In genomic region chr11:128610765-128611617, GRCh38 we compare ENCODE assay signal across 8 cellular contexts. TPM values are rescaled to one million over a fixed set of nuclear protein-coding genes. Genes with fewer than 3 reads are reported as not detected.
A peak's percentile ranks its signal among the peaks of the same experiment; 100 is the strongest.
DNase-seq lines count a peak whose midpoint lies in the region; ATAC-seq and TF ChIP-seq lines count a peak whose summit lies in the region.

No MANE protein-coding gene starts in this region.

- H3K4me3 ChIP-seq in GM12865 (ENCODE audit: low read depth, low read length) (peak overlapping the region; percentile 43), MM.1S (ENCODE audit: low read length) (peak overlapping the region; percentile 40; the same call in 1 of the 2 replicates), rectal smooth muscle tissue (ENCODE audit: low read length) (no peak overlapping the region)

- peak overlapping the region; percentile 78 for H3K9ac ChIP-seq in MM.1S (ENCODE audit: low read length)
- peak overlapping the region; percentile 24 for H3K9ac ChIP-seq in rectal smooth muscle tissue (ENCODE audit: low read length)

- TF ChIP-seq CTCF in GM12865 (IDR thresholded peaks at IDR 0.05; ENCODE audit: insufficient read depth, low read depth, low read length, missing control alignments), result no peak
- TF ChIP-seq CTCF in MM.1S (IDR thresholded peaks at IDR 0.05; ENCODE audit: low read length), result no peak

- CTCF ChIA-PET in activated naive CD4-positive, alpha-beta T cell treated with anti-CD3 and anti-CD28 coated beads for 36 hours (lab: Charles Lee), result interaction anchor here (0.6 to 2.4 kb wide), 8 partner anchors 9 to 292 kb away, joined by 3 to 8 read pairs (median 4); no protein-coding TSS in a partner anchor

- H3K27ac Mint-ChIP-seq in activated naive CD4-positive, alpha-beta T cell treated with anti-CD3 and anti-CD28 coated beads for 36 hours, result peak overlapping the region; percentile 86

- peak overlapping the region; percentile 94 for H3K4me2 ChIP-seq in MM.1S (ENCODE audit: low read depth, low read length)

- H3K27me3 ChIP-seq in MM.1S (replicated peaks; ENCODE audit: insufficient read depth, low read length) (no peaks in the 10 kb centered on the region), rectal smooth muscle tissue (ENCODE audit: control insufficient read depth, insufficient read depth, low read length) (no peaks in the 10 kb centered on the region)

- no peaks in the 10 kb centered on the region for H3K9me2 ChIP-seq in MM.1S (replicated peaks; ENCODE audit: insufficient read depth, low read length)

- H3K4me1 ChIP-seq in MM.1S (ENCODE audit: low read length) (peaks cover 58% of the 10 kb centered on the region), rectal smooth muscle tissue (ENCODE audit: control insufficient read depth, insufficient read depth, low read length) (no peaks in the 10 kb centered on the region)

- H2AFZ ChIP-seq in MM.1S (ENCODE audit: low read length), result peak overlapping the region; percentile 35

- no peaks in the 10 kb centered on the region for H3K36me3 Mint-ChIP-seq in activated naive CD4-positive, alpha-beta T cell treated with anti-CD3 and anti-CD28 coated beads for 36 hours (ENCODE audit: low read depth)

- DNase-seq in GM12865 (ENCODE audit: low read depth), result peak; percentile 96
- DNase-seq in MM.1S, result peak; percentile 97
- peak; percentile 62 for DNase-seq in activated naive CD4-positive, alpha-beta T cell treated with anti-CD3 and anti-CD28 coated beads for 36 hours
- no peak for DNase-seq in AG20443 (ENCODE audit: low spot score)
- DNase-seq in LoVo (ENCODE audit: low spot score), result no peak
- no peak for DNase-seq in NCI-H2171 treated with DMSO at 0.1 percent for 48 hours (lab: John Stamatoyannopoulos, UW)

- H3K4me3 Mint-ChIP-seq in activated naive CD4-positive, alpha-beta T cell treated with anti-CD3 and anti-CD28 coated beads for 36 hours, result peak overlapping the region; percentile 56

- peaks cover 26% of the 10 kb centered on the region for H3F3A ChIP-seq in MM.1S (ENCODE audit: insufficient read depth, low read length)

- H3K27me3 Mint-ChIP-seq in activated naive CD4-positive, alpha-beta T cell treated with anti-CD3 and anti-CD28 coated beads for 36 hours (ENCODE audit: low read depth), result no peaks in the 10 kb centered on the region

- intact Hi-C loops in activated naive CD4-positive, alpha-beta T cell treated with anti-CD3 and anti-CD28 coated beads for 36 hours (cut with micrococcal nuclease), result loop anchor here (1.0 kb wide), 2 partner anchors 12 to 29 kb away; no protein-coding TSS in a partner anchor

- H3K27ac ChIP-seq in MM.1S (ENCODE audit: low read length) (peak overlapping the region; percentile 97), rectal smooth muscle tissue (ENCODE audit: low read depth, low read length) (no peak overlapping the region)

- H3K9me3 ChIP-seq in MM.1S (replicated peaks; ENCODE audit: insufficient read depth, low read length), result no peaks in the 10 kb centered on the region

- H3K36me3 ChIP-seq in MM.1S (replicated peaks; ENCODE audit: insufficient read depth, low read length), result no peaks in the 10 kb centered on the region
- H3K36me3 ChIP-seq in rectal smooth muscle tissue (ENCODE audit: control insufficient read depth, insufficient read depth, low read length), result no peaks in the 10 kb centered on the region

- H3K9me3 Mint-ChIP-seq in activated naive CD4-positive, alpha-beta T cell treated with anti-CD3 and anti-CD28 coated beads for 36 hours, result no peaks in the 10 kb centered on the region

- no peaks in the 10 kb centered on the region for H4K20me1 ChIP-seq in MM.1S (ENCODE audit: insufficient read depth, low read length)

- H3K4me1 Mint-ChIP-seq in activated naive CD4-positive, alpha-beta T cell treated with anti-CD3 and anti-CD28 coated beads for 36 hours (ENCODE audit: low read depth), result peaks cover 49% of the 10 kb centered on the region

- ATAC-seq in GM21528 (IDR thresholded peaks at IDR 0.05; ENCODE audit: low FRiP score, unreplicated experiment), result peak; percentile 98

- no peaks in the 10 kb centered on the region for H3K79me2 ChIP-seq in MM.1S (ENCODE audit: low read length)

RNA-seq across cellular contexts. Expression of gene ETS1, which starts 23.6 kb away (rescaled TPM):
- total RNA-seq in activated naive CD4-positive, alpha-beta T cell treated with anti-CD3 and anti-CD28 coated beads for 36 hours, result 100 to 1,000 TPM; 336 to 338 TPM

Comparison
In these comparisons a context has a peak if more than half of its experiments do, and no peak if none do; other contexts are left out.
1. DNase-seq: peak in GM12865 (single experiment), MM.1S (single experiment) and activated naive CD4-positive, alpha-beta T cell treated with anti-CD3 and anti-CD28 coated beads for 36 hours (single experiment); none in AG20443 (single experiment), LoVo (single experiment) and NCI-H2171 treated with DMSO at 0.1 percent for 48 hours (single experiment).